20 cellular contexts compared by ENCODE assay signal in the genomic region with DNA sequence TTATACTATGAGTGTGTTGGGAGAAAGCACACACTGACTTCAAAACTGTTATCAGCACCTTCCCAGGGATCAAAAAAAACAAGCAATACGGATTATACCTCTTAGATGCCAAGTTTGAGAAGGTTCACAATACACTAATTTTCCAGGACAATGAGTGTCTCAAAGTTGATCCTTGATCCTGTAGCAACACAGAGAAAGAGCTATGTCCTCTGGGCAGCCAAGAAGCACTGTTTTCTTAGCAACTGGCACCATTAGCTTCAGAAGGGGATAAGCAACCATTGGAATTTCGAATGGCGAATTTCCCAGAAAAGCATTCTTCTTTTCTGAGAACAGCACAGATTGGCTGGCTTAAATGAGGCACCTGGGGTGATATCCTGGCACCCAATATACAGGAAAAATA.
DNase-seq lines count a peak whose midpoint lies in the region; ATAC-seq and TF ChIP-seq lines count a peak whose summit lies in the region.
"Had no signal": no experiment of that assay in that cellular context is flagged by ENCODE, and none has a peak within 500 bp of the region (broad histone marks: within the 10 kb centered on the region; RNA-seq: fewer than 3 reads in every experiment).

No MANE protein-coding gene starts in this region.

- POLR2A ChIA-PET in HEK293T (lab: Yijun Ruan, JAX) = no interaction called here

- intact Hi-C loops in thyroid gland (cut with DNase I) = no loop called here

- DNase-seq in G401 (ENCODE audit: low spot score) (peak; percentile 5), astrocyte of the cerebellum (ENCODE audit: low read depth) (peak; percentile 48), medulla oblongata (ENCODE audit: extremely low spot score) (peak; percentile 68), thyroid gland (peak; percentile 15 to 17), HEK293T (ENCODE audit: extremely low spot score) (no peak), DMS 273 (lab: John Stamatoyannopoulos, UW; ENCODE audit: unreplicated experiment) (no peak)
- DNase-seq: Caco-2; CD4-positive, alpha-beta memory T cell; DMS153; IMR-90; NCI-H1417 treated with DMSO at 0.1 percent for 48 hours; NCI-H187; NCI-H446; NCI-H526; PC-3; Right ventricle myocardium superior had no signal

- CTCF ChIA-PET in HEK293T (lab: Yijun Ruan, JAX) = no interaction called here

- H3K4me1 ChIP-seq in thyroid gland = peaks cover 0 to 7% of the 10 kb centered on the region in 2 donors
- H3K4me1 ChIP-seq: BLaER1 treated with 17β-estradiol and CSF1 and Interleukin-3, amounts not matched to agents 10 nM and 100 nM; Caco-2 had no signal

- ATAC-seq in HG03196 (IDR thresholded peaks at IDR 0.05; ENCODE audit: unreplicated experiment) = no peak
- ATAC-seq: HCT116, PC-3 had no signal

- H3K4me3 ChIP-seq in astrocyte of the cerebellum (ENCODE audit: low read depth, low read length) = no peak overlapping the region
- H3K4me3 ChIP-seq in thyroid gland (replicated peaks in 1 of 3) = no peak overlapping the region
- H3K4me3 ChIP-seq: BLaER1 treated with 17β-estradiol and CSF1 and Interleukin-3, amounts not matched to agents 10 nM and 100 nM had no signal

- no peak for TF ChIP-seq CTCF in astrocyte of the cerebellum (IDR thresholded peaks at IDR 0.05; ENCODE audit: low read depth, low read length, missing control alignments)
- TF ChIP-seq CTCF in thyroid gland (IDR thresholded peaks at IDR 0.05) = no peak

- WGBS in thyroid gland, 2 donors = 20 to 45% methylated on average over 3 of the region's 3 CpGs

- no peak for TF ChIP-seq POLR2A in thyroid gland (IDR thresholded peaks at IDR 0.05)

- no peaks in the 10 kb centered on the region for H3K9me3 ChIP-seq in thyroid gland
- H3K9me3 ChIP-seq: BLaER1 treated with 17β-estradiol and CSF1 and Interleukin-3, amounts not matched to agents 10 nM and 100 nM; Caco-2 had no signal

- in situ Hi-C loops in G401 (cut with HindIII; ENCODE audit: low sequenced_read_pairs) = no loop called here
- in situ Hi-C loops in astrocyte of the cerebellum (cut with HindIII; ENCODE audit: low sequenced_read_pairs) = no loop called here

- H3K36me3 ChIP-seq in thyroid gland = no peaks in the 10 kb centered on the region
- H3K36me3 ChIP-seq: BLaER1 treated with 17β-estradiol and CSF1 and Interleukin-3, amounts not matched to agents 10 nM and 100 nM had no signal

- H3K27ac ChIP-seq in thyroid gland = no peak overlapping the region
- H3K27ac ChIP-seq: BLaER1 treated with 17β-estradiol and CSF1 and Interleukin-3, amounts not matched to agents 10 nM and 100 nM; KMS-11 had no signal

- no peaks in the 10 kb centered on the region for H3K27me3 ChIP-seq in thyroid gland
- H3K27me3 ChIP-seq: BLaER1 treated with 17β-estradiol and CSF1 and Interleukin-3, amounts not matched to agents 10 nM and 100 nM had no signal

TF ChIP-seq in HEK293T, 16 proteins besides CTCF, POLR2A, EP300 and RAD21:
- TF ChIP-seq ARNT (IDR thresholded peaks at IDR 0.05) (no peak), BHLHE40 (IDR thresholded peaks at IDR 0.05; ENCODE audit: borderline replicate concordance) (no peak), SUZ12 (IDR thresholded peaks at IDR 0.05) (no peak), FOXK2 (IDR thresholded peaks at IDR 0.05) (no peak), HDGF (IDR thresholded peaks at IDR 0.05; ENCODE audit: borderline replicate concordance) (no peak), FOXM1 (IDR thresholded peaks at IDR 0.05; ENCODE audit: borderline replicate concordance) (no peak), TARDBP (IDR thresholded peaks at IDR 0.05) (no peak), NFRKB (IDR thresholded peaks at IDR 0.05) (no peak), PKNOX1 (IDR thresholded peaks at IDR 0.05) (no peak), ZNF384 (IDR thresholded peaks at IDR 0.05) (no peak), L3MBTL2 (conservative IDR thresholded peaks at IDR 0.05) (no peak), FOXA1 (IDR thresholded peaks at IDR 0.05) (no peak), SP1 (IDR thresholded peaks at IDR 0.05) (no peak), CTBP1 (IDR thresholded peaks at IDR 0.05; ENCODE audit: borderline replicate concordance) (no peak)

Comparison
In these comparisons a context has a peak if more than half of its experiments do, and no peak if none do; other contexts are left out.
1. DNase-seq: peak in G401 (single experiment), astrocyte of the cerebellum (single experiment), medulla oblongata (single experiment) and thyroid gland (2 of 2); none in HEK293T (single experiment) and DMS 273 (single experiment).